In genomic region chrX:119942831-119943184, GRCh38 we compare ENCODE assay signal across 7 cellular contexts. TPM values are rescaled to one million over a fixed set of nuclear protein-coding genes. Genes with fewer than 3 reads are reported as not detected.
DNase-seq lines count a peak whose midpoint lies in the region; ATAC-seq, FAIRE-seq and TF ChIP-seq lines count a peak whose summit lies in the region.

No MANE protein-coding gene starts in this region.

- TF ChIP-seq CTCF in VCaP (conservative IDR thresholded peaks at IDR 0.05) (no peak), heart right ventricle (IDR thresholded peaks at IDR 0.05) (no peak)

- intact Hi-C loops in heart right ventricle (cut with DNase I) (no loop called here), sciatic nerve (cut with DNase I) (no loop called here)

- H3K27ac ChIP-seq in VCaP: peak overlapping the region; percentile 69
- H3K27ac ChIP-seq in heart right ventricle: peak overlapping the region; percentile 46 to 92 (median 88)

- H3K4me1 ChIP-seq in heart right ventricle: peaks cover 0 to 18% (median 12%) of the 10 kb centered on the region in 9 donors

- 0 to 1% methylated on average over 14 of the region's 14 CpGs for WGBS in heart right ventricle, 2 donors

- no peaks in the 10 kb centered on the region for H3K9me3 ChIP-seq in heart right ventricle

- H3K36me3 ChIP-seq in heart right ventricle: peaks cover 0 to 11% (median 0%) of the 10 kb centered on the region in 9 donors

- ATAC-seq in GM18511 (IDR thresholded peaks at IDR 0.05; ENCODE audit: unreplicated experiment) (peak; percentile 27), HG02623 (IDR thresholded peaks at IDR 0.05; ENCODE audit: unreplicated experiment) (peak; percentile 3), heart right ventricle (peak in 4 of 8 donors; percentile 11 to 31 (median 21)), sciatic nerve (peak; percentile 8)

- FAIRE-seq in HTR-8/SVneo (lab: Jason Lieb, UNC): no peak

- no peaks in the 10 kb centered on the region for H3K27me3 ChIP-seq in heart right ventricle

- DNase-seq in heart right ventricle (no peak), sciatic nerve (ENCODE audit: low spot score) (no peak), T-helper 9 cell (no peak), HTR-8/SVneo (ENCODE audit: insufficient read length, low spot score) (no peak)

- H3K4me3 ChIP-seq in heart right ventricle: peak overlapping the region; percentile 66 to 83 (median 80)

RNA-seq across cellular contexts. Expression of gene NKAP, which starts 0.7 kb away (rescaled TPM):
- total RNA-seq in heart right ventricle (1 to 10 TPM; 5.2 to 7.3 (median 5.8) TPM), sciatic nerve (9.6 TPM)
- polyA plus RNA-seq in heart right ventricle: 1 to 10 TPM; 4.7 to 8.6 TPM

RNA-seq across cellular contexts. Expression of gene AKAP14, which starts 47.1 kb away (rescaled TPM):
- total RNA-seq in heart right ventricle (not detected), sciatic nerve (not detected)
- not detected for polyA plus RNA-seq in heart right ventricle
